29 cellular contexts compared by ENCODE assay signal in genomic region chr3:71636482-71636881, GRCh38.
"Had no signal": no experiment of that assay in that cellular context is flagged by ENCODE, and none has a peak within 500 bp of the region (broad histone marks: within the 10 kb centered on the region; RNA-seq: fewer than 3 reads in every experiment).

No MANE protein-coding gene starts in this region.

- H3K36me3 Mint-ChIP-seq: activated naive CD4-positive, alpha-beta T cell treated with anti-CD3 and anti-CD28 coated beads, Interleukin-2, amount 10 ng/mL, durations not matched to agents 7 days and 5 days; IgD-negative memory B cell had no signal

- DNase-seq: activated CD4-positive, alpha-beta memory T cell treated with anti-CD3 and anti-CD28 coated beads, Interleukin-2, amount 10 ng/mL, durations not matched to agents 7 days and 5 days; activated CD4-positive, alpha-beta T cell treated with anti-CD3 and anti-CD28 coated beads for 1 hour; activated CD4-positive, alpha-beta T cell treated with anti-CD3 and anti-CD28 coated beads for 48 hours; activated CD4-positive, CD25-positive, alpha-beta regulatory T cell; activated CD8-positive, alpha-beta memory T cell treated with anti-CD3 and anti-CD28 coated beads for 24 hours; activated CD8-positive, alpha-beta memory T cell treated with anti-CD3 and anti-CD28 coated beads, Interleukin-2, amount 10 ng/mL, durations not matched to agents 7 days and 5 days; activated CD8-positive, alpha-beta memory T cell treated with anti-CD3 and anti-CD28 coated beads, Interleukin-2, amount 50 U/mL, for 48 hours; activated effector memory CD4-positive, alpha-beta T cell treated with Interleukin-2 at 50 U/mL for 16 hours; activated naive CD4-positive, alpha-beta T cell treated with anti-CD3 and anti-CD28 coated beads, Interleukin-2, amount 10 ng/mL, durations not matched to agents 7 days and 5 days; activated naive CD8-positive, alpha-beta T cell treated with anti-CD3 and anti-CD28 coated beads, Interleukin-2, amount 50 U/mL, for 24 hours; activated T-cell treated with anti-CD3 and anti-CD28 coated beads, Interleukin-2, amount 50 U/mL, for 48 hours; aorta; brain microvascular endothelial cell; central memory CD4-positive, alpha-beta T cell; Kasumi-1; KBM-7; MG63; NCI-H1048; NCI-H1105 treated with DMSO at 0.1 percent for 48 hours; NCI-H187 treated with DMSO at 0.1 percent for 48 hours; NCI-H2081; NCI-H226; SHP77; SJCRH30; T1000; WERI-Rb-1 had no signal

- H3K4me3 ChIP-seq: MG63, SJCRH30, SK-N-MC had no signal

- H3K4me1 Mint-ChIP-seq: activated CD4-positive, alpha-beta memory T cell treated with anti-CD3 and anti-CD28 coated beads, Interleukin-2, amount 10 ng/mL, durations not matched to agents 7 days and 5 days; activated CD8-positive, alpha-beta memory T cell treated with anti-CD3 and anti-CD28 coated beads, Interleukin-2, amount 10 ng/mL, durations not matched to agents 7 days and 5 days; activated naive CD4-positive, alpha-beta T cell treated with anti-CD3 and anti-CD28 coated beads, Interleukin-2, amount 10 ng/mL, durations not matched to agents 7 days and 5 days; activated naive CD8-positive, alpha-beta T cell treated with anti-CD3 and anti-CD28 coated beads, Interleukin-2, amount 50 U/mL, for 24 hours had no signal

- H3K27ac Mint-ChIP-seq: activated CD4-positive, alpha-beta memory T cell treated with anti-CD3 and anti-CD28 coated beads, Interleukin-2, amount 10 ng/mL, durations not matched to agents 7 days and 5 days; activated CD8-positive, alpha-beta memory T cell treated with anti-CD3 and anti-CD28 coated beads, Interleukin-2, amount 10 ng/mL, durations not matched to agents 7 days and 5 days; activated naive CD4-positive, alpha-beta T cell treated with anti-CD3 and anti-CD28 coated beads, Interleukin-2, amount 10 ng/mL, durations not matched to agents 7 days and 5 days; activated naive CD8-positive, alpha-beta T cell; activated naive CD8-positive, alpha-beta T cell treated with anti-CD3 and anti-CD28 coated beads, Interleukin-2, amount 50 U/mL, for 24 hours; IgD-negative memory B cell had no signal

- H3K27ac ChIP-seq: brain microvascular endothelial cell, SJCRH30, SK-N-MC, WERI-Rb-1 had no signal

- H3K9me3 Mint-ChIP-seq: activated CD4-positive, alpha-beta memory T cell treated with anti-CD3 and anti-CD28 coated beads, Interleukin-2, amount 10 ng/mL, durations not matched to agents 7 days and 5 days; activated naive CD4-positive, alpha-beta T cell treated with anti-CD3 and anti-CD28 coated beads, Interleukin-2, amount 10 ng/mL, durations not matched to agents 7 days and 5 days; activated naive CD8-positive, alpha-beta T cell treated with anti-CD3 and anti-CD28 coated beads, Interleukin-2, amount 50 U/mL, for 24 hours; IgD-negative memory B cell had no signal

- H3K27me3 Mint-ChIP-seq: activated CD4-positive, alpha-beta memory T cell treated with anti-CD3 and anti-CD28 coated beads, Interleukin-2, amount 10 ng/mL, durations not matched to agents 7 days and 5 days; activated CD8-positive, alpha-beta memory T cell treated with anti-CD3 and anti-CD28 coated beads, Interleukin-2, amount 10 ng/mL, durations not matched to agents 7 days and 5 days; activated naive CD4-positive, alpha-beta T cell treated with anti-CD3 and anti-CD28 coated beads, Interleukin-2, amount 10 ng/mL, durations not matched to agents 7 days and 5 days; activated naive CD8-positive, alpha-beta T cell; activated naive CD8-positive, alpha-beta T cell treated with anti-CD3 and anti-CD28 coated beads, Interleukin-2, amount 50 U/mL, for 24 hours had no signal

- H3K4me1 ChIP-seq: SJCRH30 had no signal

- H3K27me3 ChIP-seq: brain microvascular endothelial cell, MG63, SJCRH30 had no signal

- H3K4me3 Mint-ChIP-seq: activated CD4-positive, alpha-beta memory T cell treated with anti-CD3 and anti-CD28 coated beads, Interleukin-2, amount 10 ng/mL, durations not matched to agents 7 days and 5 days; activated CD8-positive, alpha-beta memory T cell treated with anti-CD3 and anti-CD28 coated beads, Interleukin-2, amount 10 ng/mL, durations not matched to agents 7 days and 5 days; activated naive CD4-positive, alpha-beta T cell treated with anti-CD3 and anti-CD28 coated beads, Interleukin-2, amount 10 ng/mL, durations not matched to agents 7 days and 5 days; activated naive CD8-positive, alpha-beta T cell; activated naive CD8-positive, alpha-beta T cell treated with anti-CD3 and anti-CD28 coated beads, Interleukin-2, amount 50 U/mL, for 24 hours; IgD-negative memory B cell had no signal

- H3K9me3 ChIP-seq: MG63, SJCRH30 had no signal

- H3K36me3 ChIP-seq: brain microvascular endothelial cell, MG63, SJCRH30, WERI-Rb-1 had no signal
